ENCODE assay signal across 19 cellular contexts in the genomic region with DNA sequence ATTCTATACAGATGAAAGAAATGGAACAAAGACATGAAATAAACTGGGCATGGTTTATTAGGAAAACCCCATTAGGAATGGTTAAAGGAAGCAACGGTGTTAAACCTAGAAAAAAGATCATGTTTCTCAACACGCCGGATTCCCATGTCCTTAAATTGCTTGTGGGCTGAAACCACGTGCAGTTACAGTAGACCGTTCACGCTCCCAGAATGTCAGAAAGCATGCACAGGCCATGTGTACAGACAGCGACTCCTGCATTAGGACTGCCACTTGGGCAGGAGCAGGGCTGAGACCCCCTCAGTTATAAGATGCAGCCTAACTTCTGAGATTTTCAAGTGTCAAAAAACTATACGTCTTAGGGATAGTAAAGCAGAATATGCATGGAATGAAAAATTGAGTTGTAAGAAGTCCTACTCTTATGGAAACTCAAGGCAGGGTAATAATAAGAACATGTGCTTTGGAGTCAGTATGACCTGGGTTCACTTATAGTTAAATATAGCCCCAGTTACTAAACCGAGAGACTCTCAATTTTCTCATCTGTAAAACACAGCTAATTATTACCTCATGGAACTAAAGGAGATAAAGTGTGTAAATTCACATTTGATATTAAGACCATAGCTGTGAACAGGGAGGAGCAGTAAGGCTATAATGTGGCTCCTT.
DNase-seq lines count a peak whose midpoint lies in the region; ATAC-seq, FAIRE-seq and TF ChIP-seq lines count a peak whose summit lies in the region.
"Had no signal": no experiment of that assay in that cellular context is flagged by ENCODE, and none has a peak within 500 bp of the region (broad histone marks: within the 10 kb centered on the region; RNA-seq: fewer than 3 reads in every experiment).

No MANE protein-coding gene starts in this region.

- no peak for ATAC-seq in HepG2
- no peak for ATAC-seq in right lobe of liver
- ATAC-seq in natural killer cell: no peak
- ATAC-seq in GM19463 (IDR thresholded peaks at IDR 0.05; ENCODE audit: unreplicated experiment): no peak
- ATAC-seq: CD8-positive, alpha-beta T cell; GM23338 had no signal

- no peak overlapping the region for H2BK5ac ChIP-seq in neuronal stem cell (ENCODE audit: low read length)

- H3K4ac ChIP-seq in neuronal stem cell (ENCODE audit: low read length): no peak overlapping the region

- CTCF ChIA-PET in HepG2 (lab: Yijun Ruan, JAX; ENCODE audit: low intra/inter-chr PET ratio, low total read pairs): no interaction called here

- H3K4me1 Mint-ChIP-seq in natural killer cell: peaks cover 0 to 5% of the 10 kb centered on the region in 2 donors
- H3K4me1 Mint-ChIP-seq: B cell, IgD-negative memory B cell had no signal

- H3K27ac Mint-ChIP-seq in natural killer cell: no peak overlapping the region
- H3K27ac Mint-ChIP-seq: B cell; CD8-positive, alpha-beta T cell; GM23338; IgD-negative memory B cell had no signal

- no peak overlapping the region for H4K8ac ChIP-seq in neuronal stem cell (ENCODE audit: low read depth, low read length)

- POLR2A ChIA-PET in HepG2 (lab: Yijun Ruan, JAX): no interaction called here

- no peak overlapping the region for H2BK120ac ChIP-seq in neuronal stem cell (ENCODE audit: low read depth, low read length)

- no peaks in the 10 kb centered on the region for H3K36me3 Mint-ChIP-seq in natural killer cell
- H3K36me3 Mint-ChIP-seq: CD8-positive, alpha-beta T cell; IgD-negative memory B cell had no signal

- no peak for FAIRE-seq in HepG2 (lab: Jason Lieb, UNC)
- FAIRE-seq: GM19239, HTR-8/SVneo had no signal

- intact Hi-C loops in HepG2 (cut with micrococcal nuclease; ENCODE audit: unreplicated experiment): no loop called here
- intact Hi-C loops in right lobe of liver (cut with DNase I): loop anchor here in 1 of 2 donors (10.0 kb wide), 1 partner anchor 392 kb away; no protein-coding TSS in a partner anchor
- intact Hi-C loops in natural killer cell (cut with micrococcal nuclease): no loop called here

- peaks cover 43 to 85% of the 10 kb centered on the region in 2 donors for H3K27me3 Mint-ChIP-seq in natural killer cell (ENCODE audit: low read depth in 2 of 2)

- no peak overlapping the region for H3K14ac ChIP-seq in neuronal stem cell (ENCODE audit: low read length)

- H3K9ac ChIP-seq in HepG2 (ENCODE audit: insufficient read depth, low read depth, low read length) (no peak overlapping the region), neuronal stem cell (ENCODE audit: low read depth, low read length, poor library complexity) (no peak overlapping the region), skeletal muscle tissue (ENCODE audit: low read depth in 1 of 3, low read length in 3 of 3) (peak overlapping the region in 1 of 3 donors; percentile 11)
- H3K9ac ChIP-seq: BLaER1 treated with 17β-estradiol and CSF1 and Interleukin-3, amounts not matched to agents 10 nM and 100 nM had no signal

- BruUV-seq in HepG2 (replicated peaks; lab: Mats Ljungman, UMichigan): no TSS peak

- no peak for TF ChIP-seq CTCF in HepG2 (CRISPR knock-in tag; IDR thresholded peaks at IDR 0.05)
- TF ChIP-seq CTCF in right lobe of liver (IDR thresholded peaks at IDR 0.05): no peak
- no peak for TF ChIP-seq CTCF in natural killer cell (IDR thresholded peaks at IDR 0.05)

- no peak for TF ChIP-seq RAD21 in HepG2 (CRISPR knock-in tag; IDR thresholded peaks at IDR 0.05)

- H3K27ac ChIP-seq in HepG2 (ENCODE audit: extremely low read length, insufficient read depth, low read length) (no peak overlapping the region), right lobe of liver (no peak overlapping the region), neuronal stem cell (replicated peaks; ENCODE audit: low read length) (no peak overlapping the region), skeletal muscle tissue (ENCODE audit: low read depth, low read length) (peak overlapping the region; percentile 11)
- H3K27ac ChIP-seq: BLaER1 treated with 17β-estradiol and CSF1 and Interleukin-3, amounts not matched to agents 10 nM and 100 nM had no signal

- H3K4me3 ChIP-seq in HepG2 (replicated peaks in 1 of 3; ENCODE audit: insufficient read depth in 1 of 3, low read depth in 2 of 3, low read length in 3 of 3): no peak overlapping the region
- no peak overlapping the region for H3K4me3 ChIP-seq in right lobe of liver
- H3K4me3 ChIP-seq in neuronal stem cell (ENCODE audit: low read length in 2 of 2): no peak overlapping the region
- H3K4me3 ChIP-seq in skeletal muscle tissue (ENCODE audit: low read length in 3 of 3): no peak overlapping the region
- H3K4me3 ChIP-seq: BLaER1 treated with 17β-estradiol and CSF1 and Interleukin-3, amounts not matched to agents 10 nM and 100 nM; GM23338 had no signal

- no peak overlapping the region for H3K18ac ChIP-seq in neuronal stem cell (ENCODE audit: low read length)

- H2BK12ac ChIP-seq in neuronal stem cell (ENCODE audit: low read length): no peak overlapping the region

- H2AFZ ChIP-seq in HepG2 (ENCODE audit: low read length) (no peak overlapping the region), neuronal stem cell (ENCODE audit: low read length) (no peak overlapping the region)
- H2AFZ ChIP-seq: GM23338 had no signal

- no peaks in the 10 kb centered on the region for H3K9me3 Mint-ChIP-seq in natural killer cell
- H3K9me3 Mint-ChIP-seq: CD8-positive, alpha-beta T cell; GM23338; IgD-negative memory B cell had no signal

- no peaks in the 10 kb centered on the region for H3K79me2 ChIP-seq in HepG2 (ENCODE audit: insufficient read depth, low read length)

- no peak overlapping the region for H2AK5ac ChIP-seq in neuronal stem cell (ENCODE audit: low read depth, low read length)

- peaks cover 0 to 23% of the 10 kb centered on the region in 2 experiments; a peak in 3 of 5 replicates for H3K27me3 ChIP-seq in HepG2 (ENCODE audit: control insufficient read depth in 1 of 2, insufficient read depth in 2 of 2, low read length in 2 of 2)
- no peaks in the 10 kb centered on the region for H3K27me3 ChIP-seq in right lobe of liver
- H3K27me3 ChIP-seq in neuronal stem cell (ENCODE audit: control insufficient read depth in 3 of 3, insufficient read depth in 3 of 3, low read depth in 1 of 3, low read length in 3 of 3): peaks cover 0 to 3% (median 0%) of the 10 kb centered on the region in 3 experiments
- H3K27me3 ChIP-seq in skeletal muscle tissue (ENCODE audit: control insufficient read depth in 3 of 3, insufficient read depth in 3 of 3, low read length in 3 of 3): peaks cover 0 to 3% (median 0%) of the 10 kb centered on the region in 3 donors
- H3K27me3 ChIP-seq: BLaER1 treated with 17β-estradiol and CSF1 and Interleukin-3, amounts not matched to agents 10 nM and 100 nM had no signal

- no peak overlapping the region for H4K91ac ChIP-seq in neuronal stem cell (ENCODE audit: low read depth, low read length, poor library complexity)

- H3K9me3 ChIP-seq in HepG2 (ENCODE audit: low read length): no peaks in the 10 kb centered on the region
- no peaks in the 10 kb centered on the region for H3K9me3 ChIP-seq in right lobe of liver
- H3K9me3 ChIP-seq in neuronal stem cell (replicated peaks in 1 of 2; ENCODE audit: control insufficient read depth in 2 of 2, insufficient read depth in 1 of 2, low read depth in 1 of 2, low read length in 2 of 2): no peaks in the 10 kb centered on the region
- H3K9me3 ChIP-seq in skeletal muscle tissue (ENCODE audit: control insufficient read depth in 3 of 3, low read length in 3 of 3): no peaks in the 10 kb centered on the region
- H3K9me3 ChIP-seq: BLaER1 treated with 17β-estradiol and CSF1 and Interleukin-3, amounts not matched to agents 10 nM and 100 nM had no signal

- TF ChIP-seq POLR2A in HepG2 (IDR thresholded peaks at IDR 0.05; ENCODE audit: insufficient read depth in 1 of 2, low read depth in 2 of 2, low read length in 2 of 2) (no peak), right lobe of liver (IDR thresholded peaks at IDR 0.05) (no peak)

- no peaks in the 10 kb centered on the region for H3K36me3 ChIP-seq in HepG2 (replicated peaks in 1 of 2; ENCODE audit: control insufficient read depth in 1 of 2, insufficient read depth in 2 of 2, low read length in 2 of 2)
- no peaks in the 10 kb centered on the region for H3K36me3 ChIP-seq in right lobe of liver
- no peaks in the 10 kb centered on the region for H3K36me3 ChIP-seq in neuronal stem cell (replicated peaks in 1 of 2; ENCODE audit: control insufficient read depth in 2 of 2, insufficient read depth in 2 of 2, low read length in 2 of 2)
- no peaks in the 10 kb centered on the region for H3K36me3 ChIP-seq in skeletal muscle tissue (ENCODE audit: control insufficient read depth in 3 of 3, insufficient read depth in 3 of 3, low read length in 3 of 3)
- H3K36me3 ChIP-seq: BLaER1 treated with 17β-estradiol and CSF1 and Interleukin-3, amounts not matched to agents 10 nM and 100 nM had no signal

- H3K23ac ChIP-seq in neuronal stem cell (ENCODE audit: low read depth, low read length, poor library complexity): peak overlapping the region; percentile 44

- H3K4me1 ChIP-seq in HepG2 (ENCODE audit: insufficient read depth, low read length) (no peaks in the 10 kb centered on the region), right lobe of liver (no peaks in the 10 kb centered on the region), neuronal stem cell (ENCODE audit: control insufficient read depth in 2 of 2, insufficient read depth in 1 of 2, low read depth in 1 of 2, low read length in 2 of 2) (no peaks in the 10 kb centered on the region), skeletal muscle tissue (ENCODE audit: control insufficient read depth in 3 of 3, insufficient read depth in 3 of 3, low read length in 3 of 3) (peaks cover 0 to 9% (median 5%) of the 10 kb centered on the region in 3 donors)

- no peak for TF ChIP-seq EP300 in HepG2 (IDR thresholded peaks at IDR 0.05; ENCODE audit: low read depth in 2 of 2, low read length in 2 of 2)
- TF ChIP-seq EP300 in HepG2 (CRISPR knock-in tag; IDR thresholded peaks at IDR 0.05; ENCODE audit: borderline replicate concordance): no peak

- no peak overlapping the region for H3K4me3 Mint-ChIP-seq in natural killer cell
- H3K4me3 Mint-ChIP-seq: B cell; CD8-positive, alpha-beta T cell; GM23338; IgD-negative memory B cell had no signal

- H3K79me1 ChIP-seq in neuronal stem cell (ENCODE audit: low read depth, low read length): no peaks in the 10 kb centered on the region

- no peak overlapping the region for H2BK15ac ChIP-seq in neuronal stem cell (ENCODE audit: low read length)

- H3K4me2 ChIP-seq in HepG2 (ENCODE audit: low read depth, low read length) (no peak overlapping the region), neuronal stem cell (ENCODE audit: insufficient read depth, low read length, poor library complexity, severe bottlenecking) (no peak overlapping the region)
- H3K4me2 ChIP-seq: BLaER1 treated with 17β-estradiol and CSF1 and Interleukin-3, amounts not matched to agents 10 nM and 100 nM; GM23338 had no signal

- in situ Hi-C loops in HepG2 (cut with HindIII; ENCODE audit: extremely low pct_ligation_motif_present, low pct_unique_long_range_greater_than_20kb): loop anchor here (10.0 kb wide), 1 partner anchor 862 kb away; no protein-coding TSS in a partner anchor

- DNase-seq in HepG2 (ENCODE audit: low spot score): no peak
- DNase-seq in right lobe of liver: no peak
- DNase-seq in neuronal stem cell (ENCODE audit: low spot score): no peak
- DNase-seq in natural killer cell: no peak
- DNase-seq in NK-92 treated with Interleukin-12 subunit alpha and Interleukin-12 subunit beta, amount 100 ng/mL, for 24 hours (lab: John Stamatoyannopoulos, UW): no peak
- DNase-seq: 8988T; Calu3; CD8-positive, alpha-beta T cell; DMS79 treated with DMSO at 0.1 percent for 48 hours; GF-D8; H7 had no signal

- no peaks in the 10 kb centered on the region for H4K20me1 ChIP-seq in HepG2 (ENCODE audit: insufficient read depth, low read length)
- H4K20me1 ChIP-seq: BLaER1 treated with 17β-estradiol and CSF1 and Interleukin-3, amounts not matched to agents 10 nM and 100 nM had no signal

- 25% methylated on average over 9 of the region's 9 CpGs for WGBS in HepG2 (ENCODE audit: low lambda C conversion rate)
- 82% methylated on average over 9 of the region's 9 CpGs for WGBS in right lobe of liver (ENCODE audit: insufficient coverage, low coverage, low lambda C conversion rate, missing lambda C conversion rate)
- no CpG with 5 or more reads among the region's 9 CpGs for WGBS in neuronal stem cell (ENCODE audit: extremely low coverage in 2 of 2, insufficient read length in 2 of 2, insufficient replicate concordance in 1 of 2), 2 donors
